10 cellular contexts compared by ENCODE assay signal in genomic region chr5:159350644-159351043, GRCh38. TPM values are rescaled to one million over a fixed set of nuclear protein-coding genes. Genes with fewer than 3 reads are reported as not detected.
"Had no signal": no experiment of that assay in that cellular context is flagged by ENCODE, and none has a peak within 500 bp of the region (broad histone marks: within the 10 kb centered on the region; RNA-seq: fewer than 3 reads in every experiment).

No MANE protein-coding gene starts in this region.

RNA-seq across cellular contexts. Expression of gene IL12B, which starts 20.4 kb away (rescaled TPM):
- total RNA-seq: activated CD4-positive, alpha-beta memory T cell treated with anti-CD3 and anti-CD28 coated beads for 36 hours; activated CD4-positive, alpha-beta T cell treated with anti-CD3 and anti-CD28 coated beads for 36 hours; activated CD4-positive, alpha-beta T cell treated with anti-CD3 and anti-CD28 coated beads, Interleukin-2, amount 10 ng/mL, durations not matched to agents 24 days and 14 days; activated CD4-positive, alpha-beta T cell treated with anti-CD3 and anti-CD28 coated beads, Interleukin-2, amount 10 ng/mL, durations not matched to agents 7 days and 5 days; activated CD8-positive, alpha-beta memory T cell treated with anti-CD3 and anti-CD28 coated beads for 36 hours; activated CD8-positive, alpha-beta T cell treated with anti-CD3 and anti-CD28 coated beads for 36 hours; activated CD8-positive, alpha-beta T cell treated with anti-CD3 and anti-CD28 coated beads, Interleukin-2, amount 10 ng/mL, durations not matched to agents 7 days and 5 days; T-helper 1 cell treated with Interleukin-12 subunit alpha and Interleukin-12 subunit beta and Interleukin-4 antibody, amounts not matched to agents 30 ng/mL and 1 ng/mL, for 36 hours; T-helper 17 cell; WTC11 had no signal
